ENCODE assay signal across 16 cellular contexts in the genomic region with DNA sequence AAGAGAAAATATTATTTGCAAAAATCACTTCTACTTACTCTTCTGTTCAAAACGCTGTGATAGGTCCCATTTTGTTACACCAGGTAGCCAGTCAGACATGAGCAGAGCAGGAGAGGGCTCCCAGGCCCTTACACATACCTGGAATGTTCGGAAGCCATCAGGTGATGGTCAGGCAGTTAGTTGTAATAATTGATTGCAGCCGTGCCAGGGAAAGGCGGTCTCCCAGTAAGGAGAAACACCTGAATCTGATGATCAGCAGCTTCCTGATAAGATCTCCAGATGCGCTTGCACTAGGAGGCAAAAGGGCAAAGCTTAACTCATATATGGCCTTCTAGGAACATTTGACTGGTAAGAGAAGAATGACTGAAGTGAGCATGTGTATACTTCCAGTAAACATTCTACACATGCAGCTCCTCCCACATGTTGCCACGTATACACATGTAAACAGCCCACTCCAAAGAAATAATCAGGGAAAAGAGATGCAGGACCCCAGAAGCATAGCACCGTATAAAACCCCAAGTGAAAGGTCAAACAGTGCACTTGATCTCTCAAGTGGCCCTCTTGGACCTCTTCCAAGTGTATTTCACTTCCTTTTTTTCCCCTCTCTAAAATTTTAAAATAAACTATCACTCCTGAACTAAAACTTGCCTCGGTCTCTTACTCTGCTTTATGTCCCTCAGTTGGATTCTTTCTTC.
"Had no signal": no experiment of that assay in that cellular context is flagged by ENCODE, and none has a peak within 500 bp of the region (broad histone marks: within the 10 kb centered on the region; RNA-seq: fewer than 3 reads in every experiment).

No MANE protein-coding gene starts in this region.

- ATAC-seq: activated naive CD8-positive, alpha-beta T cell treated with anti-CD3 and anti-CD28 coated beads, Interleukin-2, amount 50 U/mL, for 24 hours; activated T-helper 17 cell treated with anti-CD3 and anti-CD28 coated beads, Interleukin-2, amount 50 U/mL, for 72 hours; natural killer cell; stimulated activated naive CD8-positive, alpha-beta T cell treated with anti-CD3 and anti-CD28 coated beads, Interleukin-15, amount 100 ng/mL, for 72 hours; upper lobe of right lung had no signal

- H3K4me1 Mint-ChIP-seq: activated naive CD8-positive, alpha-beta T cell treated with anti-CD3 and anti-CD28 coated beads, Interleukin-2, amount 50 U/mL, for 24 hours; activated T-helper 17 cell treated with anti-CD3 and anti-CD28 coated beads, Interleukin-2, amount 50 U/mL, for 72 hours; natural killer cell; stimulated activated naive CD8-positive, alpha-beta T cell treated with anti-CD3 and anti-CD28 coated beads, Interleukin-15, amount 100 ng/mL, for 72 hours had no signal

- DNase-seq: activated naive CD4-positive, alpha-beta T cell treated with Interleukin-2 at 50 U/mL for 16 hours; activated naive CD8-positive, alpha-beta T cell treated with anti-CD3 and anti-CD28 coated beads, Interleukin-2, amount 50 U/mL, for 24 hours; activated T-cell treated with anti-CD3 and anti-CD28 coated beads for 4 hours; cerebellar nuclear complex; effector memory CD4-positive, alpha-beta T cell; foreskin fibroblast; hippocampal formation; kidney; mesenchymal stem cell; natural killer cell; stimulated activated CD4-positive, alpha-beta T cell treated with anti-CD3 and anti-CD28 coated beads, Interleukin-1b, Interleukin-23, amount 100 ng/mL, for 48 hours; stimulated activated naive CD8-positive, alpha-beta T cell treated with anti-CD3 and anti-CD28 coated beads, Interleukin-15, amount 100 ng/mL, for 72 hours; upper lobe of right lung had no signal

- H3K36me3 ChIP-seq: neutrophil, upper lobe of right lung had no signal

- H3K9me3 ChIP-seq: neutrophil, upper lobe of right lung had no signal

- H3K9me3 Mint-ChIP-seq: dendritic cell treated with granulocyte-macrophage colony-stimulating factor and Interleukin-4, amounts not matched to agents 40 ng/mL and 50 ng/mL, for 4 days had no signal

- H3K4me3 Mint-ChIP-seq: activated naive CD8-positive, alpha-beta T cell treated with anti-CD3 and anti-CD28 coated beads, Interleukin-2, amount 50 U/mL, for 24 hours; activated T-helper 17 cell treated with anti-CD3 and anti-CD28 coated beads, Interleukin-2, amount 50 U/mL, for 72 hours; dendritic cell treated with granulocyte-macrophage colony-stimulating factor and Interleukin-4, amounts not matched to agents 40 ng/mL and 50 ng/mL, for 4 days; natural killer cell; stimulated activated naive CD8-positive, alpha-beta T cell treated with anti-CD3 and anti-CD28 coated beads, Interleukin-15, amount 100 ng/mL, for 72 hours had no signal

- FAIRE-seq: kidney had no signal

- H3K36me3 Mint-ChIP-seq: natural killer cell had no signal

- H3K4me3 ChIP-seq: upper lobe of right lung had no signal

- H3K4me1 ChIP-seq: upper lobe of right lung had no signal

- H3K27ac Mint-ChIP-seq: activated naive CD8-positive, alpha-beta T cell treated with anti-CD3 and anti-CD28 coated beads, Interleukin-2, amount 50 U/mL, for 24 hours; activated T-helper 17 cell treated with anti-CD3 and anti-CD28 coated beads, Interleukin-2, amount 50 U/mL, for 72 hours; dendritic cell treated with granulocyte-macrophage colony-stimulating factor and Interleukin-4, amounts not matched to agents 40 ng/mL and 50 ng/mL, for 4 days; natural killer cell; stimulated activated naive CD8-positive, alpha-beta T cell treated with anti-CD3 and anti-CD28 coated beads, Interleukin-15, amount 100 ng/mL, for 72 hours had no signal

- H3K27me3 Mint-ChIP-seq: activated naive CD8-positive, alpha-beta T cell treated with anti-CD3 and anti-CD28 coated beads, Interleukin-2, amount 50 U/mL, for 24 hours; activated T-helper 17 cell treated with anti-CD3 and anti-CD28 coated beads, Interleukin-2, amount 50 U/mL, for 72 hours; dendritic cell treated with granulocyte-macrophage colony-stimulating factor and Interleukin-4, amounts not matched to agents 40 ng/mL and 50 ng/mL, for 4 days; stimulated activated naive CD8-positive, alpha-beta T cell treated with anti-CD3 and anti-CD28 coated beads, Interleukin-15, amount 100 ng/mL, for 72 hours had no signal

- H3K27ac ChIP-seq: neutrophil, upper lobe of right lung had no signal

- H3K27me3 ChIP-seq: neutrophil, upper lobe of right lung had no signal
